ENCODE assay signal across 15 cellular contexts in the genomic region with DNA sequence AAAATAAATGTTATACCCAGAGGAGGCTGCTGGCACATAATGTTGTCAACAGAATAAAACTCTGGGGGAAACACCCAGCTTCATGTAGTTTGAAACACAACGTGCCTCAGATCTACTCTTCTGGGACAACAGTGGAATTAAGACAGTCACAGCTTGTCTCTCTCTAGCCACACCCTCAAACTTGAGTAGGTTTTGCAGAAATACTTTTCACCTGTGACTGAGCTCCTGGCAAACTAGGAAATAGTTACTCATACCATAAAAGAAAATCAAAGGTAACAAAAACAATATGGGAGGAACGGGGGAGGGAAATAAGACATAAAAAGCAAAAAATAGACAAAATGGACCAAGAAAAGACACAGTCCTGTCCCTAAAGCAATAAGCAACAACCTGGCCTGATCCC. TPM values are rescaled to one million over a fixed set of nuclear protein-coding genes. Genes with fewer than 3 reads are reported as not detected.
DNase-seq lines count a peak whose midpoint lies in the region; FAIRE-seq and TF ChIP-seq lines count a peak whose summit lies in the region.
"Had no signal": no experiment of that assay in that cellular context is flagged by ENCODE, and none has a peak within 500 bp of the region (broad histone marks: within the 10 kb centered on the region; RNA-seq: fewer than 3 reads in every experiment).

No MANE protein-coding gene starts in this region.

- DNase-seq in H54 (ENCODE audit: insufficient read length, low spot score) (no peak), RWPE1 (ENCODE audit: low spot score) (peak; percentile 37), epithelial cell of esophagus (ENCODE audit: low read depth) (peak; percentile 70), keratinocyte (ENCODE audit: low read depth, low spot score) (no peak), tibial nerve (ENCODE audit: low spot score in 2 of 2) (no peak), posterior cingulate gyrus (no peak)
- no peak for DNase-seq in stimulated activated CD4-positive, alpha-beta T cell treated with anti-CD3 and anti-CD28 coated beads, Interleukin-15, amount 100 ng/mL, for 24 hours
- DNase-seq: 8988T; AML-193; CD4-positive, CD25-positive, alpha-beta regulatory T cell; DMS53; GF-D8 had no signal

- no peaks in the 10 kb centered on the region for H4K20me1 ChIP-seq in keratinocyte (ENCODE audit: control insufficient read depth, extremely low read depth, insufficient read depth, low read length)
- H4K20me1 ChIP-seq: BLaER1 had no signal

- H3K4me2 ChIP-seq in keratinocyte (ENCODE audit: control insufficient read depth, extremely low read depth, insufficient read depth, low read depth, low read length) = peak overlapping the region; percentile 37
- H3K4me2 ChIP-seq: BLaER1 had no signal

- CTCF ChIA-PET in RWPE1 (lab: Yijun Ruan, JAX) = no interaction called here

- H3K9me1 ChIP-seq in keratinocyte (ENCODE audit: control insufficient read depth, extremely low read depth, insufficient read depth, low read length) = no peaks in the 10 kb centered on the region

- no peak overlapping the region for H3K9ac ChIP-seq in keratinocyte (ENCODE audit: control insufficient read depth, extremely low read depth, insufficient read depth, low read length)
- H3K9ac ChIP-seq: BLaER1 had no signal

- H3K79me2 ChIP-seq in keratinocyte (ENCODE audit: control insufficient read depth, insufficient read depth, low read length) = no peaks in the 10 kb centered on the region

- H3K27me3 ChIP-seq in keratinocyte (ENCODE audit: control insufficient read depth, extremely low read depth, insufficient read depth, low read length) (no peaks in the 10 kb centered on the region), tibial nerve (no peaks in the 10 kb centered on the region)
- H3K27me3 ChIP-seq: BLaER1 had no signal

- H3K27ac ChIP-seq in RWPE1 (no peak overlapping the region), keratinocyte (ENCODE audit: control insufficient read depth, insufficient read depth, low read length) (peak overlapping the region; percentile 15), tibial nerve (no peak overlapping the region)
- H3K27ac ChIP-seq: BLaER1, HL-60 had no signal

- POLR2A ChIA-PET in RWPE1 (lab: Yijun Ruan, JAX; ENCODE audit: low non-redundant PET) = no interaction called here

- H3K36me3 ChIP-seq in keratinocyte (ENCODE audit: control insufficient read depth in 2 of 2, extremely low read depth in 1 of 2, insufficient read depth in 2 of 2, low read length in 2 of 2) (no peaks in the 10 kb centered on the region), tibial nerve (no peaks in the 10 kb centered on the region)
- H3K36me3 ChIP-seq: BLaER1 had no signal

- TF ChIP-seq EP300 in tibial nerve (IDR thresholded peaks at IDR 0.05) = no peak

- H3K4me3 ChIP-seq in epithelial cell of esophagus (ENCODE audit: low read length) (peak overlapping the region; percentile 7), keratinocyte (ENCODE audit: control insufficient read depth in 2 of 3, extremely low read depth in 1 of 3, insufficient read depth in 2 of 3, low read depth in 1 of 3, low read length in 3 of 3) (no peak overlapping the region), tibial nerve (no peak overlapping the region)
- H3K4me3 ChIP-seq: BLaER1 had no signal

- intact Hi-C loops in posterior cingulate gyrus (cut with DNase I) = no loop called here

- TF ChIP-seq CTCF in RWPE1 (conservative IDR thresholded peaks at IDR 0.05; ENCODE audit: low read depth) (no peak), epithelial cell of esophagus (IDR thresholded peaks at IDR 0.05; ENCODE audit: insufficient read depth, low read depth, low read length, missing control alignments) (no peak), keratinocyte (optimal IDR thresholded peaks at IDR 0.05 in 1 of 3, IDR thresholded peaks at IDR 0.05 in 1 of 3, conservative IDR thresholded peaks at IDR 0.05 in 1 of 3; ENCODE audit: extremely low read depth in 1 of 3, insufficient read depth in 2 of 3, low read length in 3 of 3) (no peak), tibial nerve (IDR thresholded peaks at IDR 0.05) (no peak)

- WGBS in tibial nerve, 2 donors = 55 to 73% methylated on average over 2 of the region's 2 CpGs

- dilution Hi-C loops in keratinocyte (cut with MboI; ENCODE audit: extremely low pct_ligation_motif_present, low sequenced_read_pairs) = no loop called here

- TF ChIP-seq POLR2A in H54 (IDR thresholded peaks at IDR 0.05; ENCODE audit: low read depth, low read length) = no peak
- no peak for TF ChIP-seq POLR2A in tibial nerve (IDR thresholded peaks at IDR 0.05)

- no peak overlapping the region for H2AFZ ChIP-seq in keratinocyte (ENCODE audit: control insufficient read depth, low read length)

- FAIRE-seq in H54 (lab: Jason Lieb, UNC) = peak; percentile 36
- FAIRE-seq in keratinocyte (lab: Jason Lieb, UNC) = peak; percentile 29
- FAIRE-seq: H1 had no signal

- H3K9me3 ChIP-seq in keratinocyte (ENCODE audit: control insufficient read depth, low read depth, low read length) = no peaks in the 10 kb centered on the region
- no peaks in the 10 kb centered on the region for H3K9me3 ChIP-seq in tibial nerve
- H3K9me3 ChIP-seq: BLaER1 had no signal

- peaks cover 18% of the 10 kb centered on the region for H3K4me1 ChIP-seq in keratinocyte (ENCODE audit: control insufficient read depth, extremely low read depth, insufficient read depth, low read length)
- no peaks in the 10 kb centered on the region for H3K4me1 ChIP-seq in tibial nerve
- H3K4me1 ChIP-seq: BLaER1 had no signal

RNA-seq across cellular contexts. Expression of a gene that starts 14.4 kb away (rescaled TPM):
- polyA plus RNA-seq in keratinocyte = 1.5 to 4.3 TPM (median 2.9 TPM) in 3 replicates
- polyA plus RNA-seq in keratinocyte (2011; ENCODE audit: low read depth) = 1.0 TPM
- 1.6 and 3.1 TPM in 2 replicates for polyA plus RNA-seq in keratinocyte (2011; cell fraction: cytosol; rRNA removed)
- polyA plus RNA-seq in keratinocyte (2011; cell fraction: nucleus; rRNA removed) = 1.4 and 2.6 TPM in 2 replicates
- polyA plus RNA-seq in keratinocyte (2012; ENCODE audit: low replicate concordance) = 0.52 and 1.4 TPM in 2 replicates
- 0.62 to 5.2 TPM (median 1.8 TPM) in 3 replicates for polyA minus RNA-seq in keratinocyte
- polyA minus RNA-seq in keratinocyte (2011; cell fraction: cytosol; rRNA and poly(A)+ RNA removed) = 1.2 TPM
- 1.9 and 4.0 TPM in 2 replicates for polyA minus RNA-seq in keratinocyte (2011; cell fraction: nucleus; rRNA and poly(A)+ RNA removed)
- 1 to 10 TPM in 1 of 4 donors, under 1 TPM in 1, not detected in 2; 0.63 to 2.6 TPM for total RNA-seq in tibial nerve
- total RNA-seq: CD4-positive, CD25-positive, alpha-beta regulatory T cell had no signal
- polyA plus RNA-seq: CD4-positive, CD25-positive, alpha-beta regulatory T cell had no signal

Comparison
In these comparisons a context has a peak if more than half of its experiments do, and no peak if none do; other contexts are left out.
1. DNase-seq: peak in RWPE1 (single experiment) and epithelial cell of esophagus (single experiment); none in H54 (single experiment), keratinocyte (single experiment), tibial nerve (0 of 2), posterior cingulate gyrus (0 of 10) and stimulated activated CD4-positive, alpha-beta T cell treated with anti-CD3 and anti-CD28 coated beads, Interleukin-15, amount 100 ng/mL, for 24 hours (single experiment).